ENCODE assay signal across 16 cellular contexts in genomic region chr14:103834956-103835355, GRCh38. TPM values are rescaled to one million over a fixed set of nuclear protein-coding genes. Genes with fewer than 3 reads are reported as not detected.
DNase-seq lines count a peak whose midpoint lies in the region; ATAC-seq and TF ChIP-seq lines count a peak whose summit lies in the region.
"Had no signal": no experiment of that assay in that cellular context is flagged by ENCODE, and none has a peak within 500 bp of the region (broad histone marks: within the 10 kb centered on the region; RNA-seq: fewer than 3 reads in every experiment).

No MANE protein-coding gene starts in this region.

- no peak overlapping the region for H3K4ac ChIP-seq in neuronal stem cell (ENCODE audit: low read length)

- H3K4me1 ChIP-seq in endodermal cell (ENCODE audit: control insufficient read depth, insufficient read depth, low read length) (no peaks in the 10 kb centered on the region), neuronal stem cell (ENCODE audit: control insufficient read depth in 2 of 2, insufficient read depth in 1 of 2, low read depth in 1 of 2, low read length in 2 of 2) (no peaks in the 10 kb centered on the region), spleen (peaks cover 0 to 28% (median 15%) of the 10 kb centered on the region in 6 donors)
- H3K4me1 ChIP-seq: HAP-1 had no signal

- no peaks in the 10 kb centered on the region for H3K79me1 ChIP-seq in neuronal stem cell (ENCODE audit: low read depth, low read length)

- H2BK15ac ChIP-seq in neuronal stem cell (ENCODE audit: low read length), result no peak overlapping the region

- peak overlapping the region; percentile 43 for H4K8ac ChIP-seq in neuronal stem cell (ENCODE audit: low read depth, low read length)

- H3K4me3 ChIP-seq in endodermal cell (ENCODE audit: low read length) (no peak overlapping the region), neuronal stem cell (ENCODE audit: low read length in 2 of 2) (no peak overlapping the region), spleen (no peak overlapping the region)
- H3K4me3 ChIP-seq: HAP-1 had no signal

- no peak overlapping the region for H2BK12ac ChIP-seq in neuronal stem cell (ENCODE audit: low read length)

- H3K36me3 ChIP-seq in endodermal cell (ENCODE audit: control insufficient read depth, insufficient read depth, low read length) (no peaks in the 10 kb centered on the region), neuronal stem cell (replicated peaks in 1 of 2; ENCODE audit: control insufficient read depth in 2 of 2, insufficient read depth in 2 of 2, low read length in 2 of 2) (no peaks in the 10 kb centered on the region), spleen (no peaks in the 10 kb centered on the region)
- H3K36me3 ChIP-seq: HAP-1 had no signal

- no peak overlapping the region for H3K4me2 ChIP-seq in neuronal stem cell (ENCODE audit: insufficient read depth, low read length, poor library complexity, severe bottlenecking)

- ATAC-seq in GM19395 (IDR thresholded peaks at IDR 0.05; ENCODE audit: unreplicated experiment), result no peak

- no peak overlapping the region for H3K9ac ChIP-seq in endodermal cell (ENCODE audit: extremely low read depth, low read length, poor library complexity, severe bottlenecking)
- no peak overlapping the region for H3K9ac ChIP-seq in neuronal stem cell (ENCODE audit: low read depth, low read length, poor library complexity)

- TF ChIP-seq CTCF in endodermal cell (conservative IDR thresholded peaks at IDR 0.05), result no peak
- no peak for TF ChIP-seq CTCF in spleen (IDR thresholded peaks at IDR 0.05 in 8 of 11, conservative IDR thresholded peaks at IDR 0.05 in 3 of 11)

- intact Hi-C loops in spleen (cut with DNase I; ENCODE audit: low total_unique reads), result no loop called here

- no peaks in the 10 kb centered on the region for H3K9me3 Mint-ChIP-seq in endodermal cell
- H3K9me3 Mint-ChIP-seq: CD4-positive, alpha-beta memory T cell; HFFc6 had no signal

- peak; percentile 2 for DNase-seq in endodermal cell
- no peak for DNase-seq in neuronal stem cell (ENCODE audit: low spot score)
- DNase-seq in spleen, result peak; percentile 9
- no peak for DNase-seq in HUDEP-2 (lab: John Stamatoyannopoulos, UW; ENCODE audit: unreplicated experiment in 76 of 76)
- no peak for DNase-seq in NCI-H1092 treated with DMSO at 0.1 percent for 48 hours (lab: John Stamatoyannopoulos, UW)
- DNase-seq: C1 segment of cervical spinal cord; Calu3; CD4-positive, alpha-beta memory T cell; COR-L47; DMS53; DMS79 treated with DMSO at 0.1 percent for 48 hours; GF-D8; GOT3; HFFc6 had no signal

- H2AK5ac ChIP-seq in neuronal stem cell (ENCODE audit: low read depth, low read length), result no peak overlapping the region

- H2BK5ac ChIP-seq in neuronal stem cell (ENCODE audit: low read length), result no peak overlapping the region

- no peak overlapping the region for H2BK120ac ChIP-seq in neuronal stem cell (ENCODE audit: low read depth, low read length)

- H3K23ac ChIP-seq in neuronal stem cell (ENCODE audit: low read depth, low read length, poor library complexity), result no peak overlapping the region

- no peak overlapping the region for H4K91ac ChIP-seq in neuronal stem cell (ENCODE audit: low read depth, low read length, poor library complexity)

- no peaks in the 10 kb centered on the region for H3K4me1 Mint-ChIP-seq in endodermal cell

- H3K18ac ChIP-seq in neuronal stem cell (ENCODE audit: low read length), result no peak overlapping the region

- no peak overlapping the region for H3K27ac Mint-ChIP-seq in endodermal cell
- H3K27ac Mint-ChIP-seq: CD4-positive, alpha-beta memory T cell; HFFc6 had no signal

- H3K27me3 ChIP-seq in endodermal cell (ENCODE audit: control insufficient read depth, insufficient read depth, low read length, poor library complexity, severe bottlenecking) (no peaks in the 10 kb centered on the region), neuronal stem cell (ENCODE audit: control insufficient read depth in 3 of 3, insufficient read depth in 3 of 3, low read depth in 1 of 3, low read length in 3 of 3) (no peaks in the 10 kb centered on the region), spleen (replicated peaks in 1 of 7) (no peaks in the 10 kb centered on the region)

- H3K36me3 Mint-ChIP-seq in endodermal cell (ENCODE audit: low read depth), result no peaks in the 10 kb centered on the region
- H3K36me3 Mint-ChIP-seq: CD4-positive, alpha-beta memory T cell had no signal

- WGBS in endodermal cell (ENCODE audit: insufficient coverage in 1 of 2, insufficient read length in 1 of 2), 2 experiments, result 98 to 100% methylated on average over 2 of the region's 2 CpGs
- WGBS in neuronal stem cell (ENCODE audit: extremely low coverage in 2 of 2, insufficient read length in 2 of 2, insufficient replicate concordance in 1 of 2), 2 donors, result no CpG with 5 or more reads among the region's 2 CpGs
- 93 to 97% (median 96%) methylated on average over 2 of the region's 2 CpGs for WGBS in spleen, 5 donors

- TF ChIP-seq POLR2A in spleen (IDR thresholded peaks at IDR 0.05), result no peak

- H3K27me3 Mint-ChIP-seq in endodermal cell (ENCODE audit: insufficient read depth), result no peaks in the 10 kb centered on the region
- H3K27me3 Mint-ChIP-seq: CD4-positive, alpha-beta memory T cell had no signal

- no peak overlapping the region for H3K14ac ChIP-seq in neuronal stem cell (ENCODE audit: low read length)

- H3K27ac ChIP-seq in endodermal cell (ENCODE audit: low read depth, low read length), result no peak overlapping the region
- H3K27ac ChIP-seq in neuronal stem cell (replicated peaks; ENCODE audit: low read length), result no peak overlapping the region
- no peak overlapping the region for H3K27ac ChIP-seq in spleen

- no peak overlapping the region for H3K4me3 Mint-ChIP-seq in endodermal cell
- H3K4me3 Mint-ChIP-seq: CD4-positive, alpha-beta memory T cell; HFFc6 had no signal

- H2AFZ ChIP-seq in neuronal stem cell (ENCODE audit: low read length), result no peak overlapping the region

- H3K9me3 ChIP-seq in endodermal cell (ENCODE audit: control insufficient read depth, low read length) (no peaks in the 10 kb centered on the region), neuronal stem cell (replicated peaks in 1 of 2; ENCODE audit: control insufficient read depth in 2 of 2, insufficient read depth in 1 of 2, low read depth in 1 of 2, low read length in 2 of 2) (no peaks in the 10 kb centered on the region), spleen (no peaks in the 10 kb centered on the region)
- H3K9me3 ChIP-seq: HAP-1 had no signal

RNA-seq across cellular contexts. Expression of gene PPP1R13B, which starts 12.4 kb away (rescaled TPM):
- total RNA-seq in endodermal cell, result 10 to 100 TPM; 15.6 to 17.5 TPM
- polyA plus RNA-seq in endodermal cell (2013, experiment 1 of 2), result 3.3 TPM
- 4.4 TPM for polyA plus RNA-seq in endodermal cell (2013, experiment 2 of 2)
- 2.1 TPM for polyA plus RNA-seq in neuronal stem cell (2013, experiment 1 of 2)
- polyA plus RNA-seq in neuronal stem cell (2013, experiment 2 of 2), result 1.6 TPM
- total RNA-seq in spleen, result 10 to 100 TPM; 23.4 to 95.3 (median 52.9) TPM
- polyA plus RNA-seq in spleen, result 10 to 100 TPM in 2 of 3 donors, 1 to 10 TPM in 1; 5.7 to 27.0 (median 12.7) TPM

Comparison
In these comparisons a context has a peak if more than half of its experiments do, and no peak if none do; other contexts are left out.
1. DNase-seq: peak in endodermal cell (single experiment) and spleen (single experiment); none in neuronal stem cell (single experiment), HUDEP-2 (0 of 76) and NCI-H1092 treated with DMSO at 0.1 percent for 48 hours (single experiment).